ENCODE assay signal across 22 cellular contexts in genomic region chrX:40150503-40150902, GRCh38. TPM values are rescaled to one million over a fixed set of nuclear protein-coding genes. Genes with fewer than 3 reads are reported as not detected.
DNase-seq lines count a peak whose midpoint lies in the region; ATAC-seq and TF ChIP-seq lines count a peak whose summit lies in the region.
"Had no signal": no experiment of that assay in that cellular context is flagged by ENCODE, and none has a peak within 500 bp of the region (broad histone marks: within the 10 kb centered on the region; RNA-seq: fewer than 3 reads in every experiment).

No MANE protein-coding gene starts in this region.

- H2AK5ac ChIP-seq in mesenchymal stem cell (ENCODE audit: low read length, severe bottlenecking) (no peak overlapping the region), mesendoderm (ENCODE audit: low read length) (no peak overlapping the region)

- H3K9ac ChIP-seq in mesenchymal stem cell (ENCODE audit: low read length): no peak overlapping the region
- H3K9ac ChIP-seq in mesendoderm (ENCODE audit: low read length): no peak overlapping the region

- in situ Hi-C loops in Panc1 (cut with HindIII; ENCODE audit: low pct_unique_long_range_greater_than_20kb, low sequenced_read_pairs): no loop called here

- intact Hi-C loops in Panc1 (cut with micrococcal nuclease; ENCODE audit: unreplicated experiment): no loop called here

- H3K4me3 ChIP-seq in Panc1 (ENCODE audit: low read depth in 2 of 2, low read length in 2 of 2): no peak overlapping the region
- H3K4me3 ChIP-seq in mesenchymal stem cell (ENCODE audit: insufficient read depth in 1 of 2, low read depth in 1 of 2, low read length in 2 of 2): no peak overlapping the region
- no peak overlapping the region for H3K4me3 ChIP-seq in mesendoderm (ENCODE audit: low read length)
- H3K4me3 ChIP-seq: transverse colon had no signal

- CTCF ChIA-PET in Panc1 (lab: Charles Lee): interaction anchor here (0.5 kb wide), 1 partner anchor 8 kb away, joined by 3 read pairs; no protein-coding TSS in a partner anchor

- BruUV-seq in Panc1 (replicated peaks; lab: Mats Ljungman, UMichigan): no TSS peak

- H3K4me2 ChIP-seq in mesenchymal stem cell (ENCODE audit: low read length, poor library complexity, severe bottlenecking): no peak overlapping the region
- no peak overlapping the region for H3K4me2 ChIP-seq in mesendoderm (ENCODE audit: low read length)

- H3K23ac ChIP-seq in mesenchymal stem cell (ENCODE audit: low read length in 2 of 2) (peak overlapping the region in 1 of 2 experiments; percentile 9), mesendoderm (ENCODE audit: low read length) (no peak overlapping the region)

- no peaks in the 10 kb centered on the region for H3K9me3 ChIP-seq in Panc1 (ENCODE audit: control insufficient read depth, insufficient read depth, low read depth, low read length)
- no peaks in the 10 kb centered on the region for H3K9me3 ChIP-seq in mesenchymal stem cell (ENCODE audit: control insufficient read depth, low read length)
- H3K9me3 ChIP-seq: neutrophil, transverse colon had no signal

- H3K14ac ChIP-seq in mesenchymal stem cell (ENCODE audit: low read length in 2 of 2): no peak overlapping the region

- H3K79me1 ChIP-seq in mesenchymal stem cell (replicated peaks; ENCODE audit: low read length, poor library complexity, severe bottlenecking) (peaks cover 5% of the 10 kb centered on the region), mesendoderm (ENCODE audit: low read length) (no peaks in the 10 kb centered on the region)

- H3K27me3 ChIP-seq in Panc1 (ENCODE audit: control insufficient read depth, insufficient read depth, low read length) (no peaks in the 10 kb centered on the region), mesenchymal stem cell (ENCODE audit: control insufficient read depth in 1 of 2, insufficient read depth in 1 of 2, low read length in 2 of 2) (peaks cover 0 to 60% of the 10 kb centered on the region in 2 experiments), mesendoderm (ENCODE audit: insufficient read depth, low read length, poor library complexity) (peaks cover 3% of the 10 kb centered on the region)

- H2BK15ac ChIP-seq in mesenchymal stem cell (ENCODE audit: low read depth, poor library complexity, severe bottlenecking) (no peak overlapping the region), mesendoderm (replicated peaks; ENCODE audit: low read depth) (no peak overlapping the region)

- no peak overlapping the region for H2BK5ac ChIP-seq in mesenchymal stem cell (ENCODE audit: low read depth, low read length, poor library complexity, severe bottlenecking)
- H2BK5ac ChIP-seq in mesendoderm (ENCODE audit: low read length): no peak overlapping the region

- no peak overlapping the region for H4K91ac ChIP-seq in mesenchymal stem cell (ENCODE audit: low read length)

- POLR2A ChIA-PET in Panc1 (lab: Charles Lee): no interaction called here

- no peaks in the 10 kb centered on the region for H3K79me2 ChIP-seq in mesendoderm (ENCODE audit: control insufficient read depth, insufficient read depth, low read length)

- ATAC-seq in Panc1 (no peak), HG02870 (IDR thresholded peaks at IDR 0.05; ENCODE audit: unreplicated experiment) (no peak)
- ATAC-seq: activated CD8-positive, alpha-beta memory T cell treated with anti-CD3 and anti-CD28 coated beads, Interleukin-2, amount 10 ng/mL, durations not matched to agents 7 days and 5 days; Right ventricle myocardium inferior had no signal

- TF ChIP-seq CTCF in C4-2B (conservative IDR thresholded peaks at IDR 0.05) (no peak), GM20000 (IDR thresholded peaks at IDR 0.05; ENCODE audit: extremely low read depth, missing control alignments) (no peak), Panc1 (IDR thresholded peaks at IDR 0.05) (no peak)

- peak overlapping the region in 1 of 2 experiments; percentile 37 for H3K4ac ChIP-seq in mesenchymal stem cell (ENCODE audit: low read depth in 1 of 2, low read length in 2 of 2)
- H3K4ac ChIP-seq in mesendoderm (ENCODE audit: low read depth, low read length): no peak overlapping the region

- H4K8ac ChIP-seq in mesenchymal stem cell (ENCODE audit: low read length) (no peak overlapping the region), mesendoderm (ENCODE audit: low read depth, low read length) (no peak overlapping the region)

- H3K36me3 ChIP-seq in Panc1 (ENCODE audit: control insufficient read depth, insufficient read depth, low read length): no peaks in the 10 kb centered on the region
- H3K36me3 ChIP-seq in mesenchymal stem cell (ENCODE audit: control insufficient read depth in 1 of 2, insufficient read depth in 2 of 2, low read depth in 1 of 2, low read length in 2 of 2): no peaks in the 10 kb centered on the region
- no peaks in the 10 kb centered on the region for H3K36me3 ChIP-seq in mesendoderm (ENCODE audit: control insufficient read depth, insufficient read depth, low read length)
- H3K36me3 ChIP-seq: neutrophil, transverse colon had no signal

- H3K18ac ChIP-seq in mesenchymal stem cell (ENCODE audit: low read depth in 1 of 2, low read length in 2 of 2): peak overlapping the region in 1 of 2 experiments; percentile 76
- H3K18ac ChIP-seq in mesendoderm (ENCODE audit: low read length): no peak overlapping the region

- H2BK120ac ChIP-seq in mesenchymal stem cell (ENCODE audit: low read depth, low read length) (no peak overlapping the region), mesendoderm (ENCODE audit: low read depth, low read length) (no peak overlapping the region)

- peak overlapping the region in 1 of 2 experiments; percentile 78 for H2BK12ac ChIP-seq in mesenchymal stem cell (ENCODE audit: low read length in 2 of 2)

- WGBS in mesenchymal stem cell: 62% methylated on average over 6 of the region's 6 CpGs
- no CpG with 5 or more reads among the region's 6 CpGs for WGBS in mesendoderm (ENCODE audit: extremely low coverage, insufficient coverage, low lambda C conversion rate)

- H3K27ac ChIP-seq in C4-2B: peak overlapping the region; percentile 100
- H3K27ac ChIP-seq in Panc1 (ENCODE audit: low read length): peak overlapping the region; percentile 23; the same call in 1 of the 2 replicates
- no peak overlapping the region for H3K27ac ChIP-seq in mesenchymal stem cell (ENCODE audit: low read length, poor library complexity, severe bottlenecking)
- H3K27ac ChIP-seq in mesendoderm (ENCODE audit: low read depth, low read length): no peak overlapping the region
- H3K27ac ChIP-seq: neutrophil, transverse colon had no signal

- peak; percentile 17 for DNase-seq in GM20000 (ENCODE audit: low spot score)
- DNase-seq in Panc1 (ENCODE audit: low read depth, low spot score): no peak
- DNase-seq in mesenchymal stem cell: peak; percentile 39
- no peak for DNase-seq in mesendoderm
- no peak for DNase-seq in occipital lobe (lab: John Stamatoyannopoulos, UW)
- DNase-seq: activated CD4-positive, CD25-positive, alpha-beta regulatory T cell treated with anti-CD3 and anti-CD28 coated beads, Interleukin-2, amount 50 U/mL, for 72 hours; activated CD8-positive, alpha-beta memory T cell treated with anti-CD3 and anti-CD28 coated beads, Interleukin-2, amount 10 ng/mL, durations not matched to agents 7 days and 5 days; CD4-positive, alpha-beta memory T cell; central memory CD4-positive, alpha-beta T cell; effector CD4-positive, alpha-beta T cell; EL; IMR-90; NCI-H1105 treated with DMSO at 0.1 percent for 48 hours; NK-92 treated with Interleukin-12 subunit alpha and Interleukin-12 subunit beta, amount 100 ng/mL, for 24 hours; retina; stimulated activated naive CD4-positive, alpha-beta T cell treated with Interleukin-2 at 50 U/mL for 16 hours; T-helper 2 cell; transverse colon had no signal

- no peak overlapping the region for H2AFZ ChIP-seq in mesenchymal stem cell (ENCODE audit: low read depth, low read length)

- no peak overlapping the region for H4K5ac ChIP-seq in mesendoderm (ENCODE audit: low read length)

- H3K56ac ChIP-seq in mesendoderm (ENCODE audit: low read length): no peak overlapping the region

- H3K4me1 ChIP-seq in Panc1 (ENCODE audit: control insufficient read depth, insufficient read depth, low read length): peaks cover 8% of the 10 kb centered on the region
- H3K4me1 ChIP-seq in mesenchymal stem cell (ENCODE audit: control insufficient read depth, insufficient read depth, low read depth, low read length): peaks cover 50% of the 10 kb centered on the region
- peaks cover 4% of the 10 kb centered on the region for H3K4me1 ChIP-seq in mesendoderm (ENCODE audit: control insufficient read depth, low read depth, low read length)

RNA-seq across cellular contexts. Expression of gene BCOR, which starts 52.7 kb away (rescaled TPM):
- total RNA-seq in Panc1 (2021; ENCODE audit: unreplicated experiment): 48.3 TPM
- 33.8 TPM for polyA plus RNA-seq in Panc1 (2012; ENCODE audit: insufficient read length)
- polyA plus RNA-seq in mesenchymal stem cell (2013, experiment 1 of 2): 16.0 TPM
- polyA plus RNA-seq in mesenchymal stem cell (2013, experiment 2 of 2): 14.9 TPM
- polyA plus RNA-seq in mesendoderm (2013, experiment 1 of 2): 14.6 TPM
- polyA plus RNA-seq in mesendoderm (2013, experiment 2 of 2): 14.9 TPM
- 26.0 TPM for total RNA-seq in occipital lobe

Comparison
In these comparisons a context has a peak if more than half of its experiments do, and no peak if none do; other contexts are left out.
1. H3K27ac ChIP-seq: peak in C4-2B (single experiment) and Panc1 (single experiment); none in mesenchymal stem cell (single experiment) and mesendoderm (single experiment).
2. DNase-seq: peak in GM20000 (single experiment) and mesenchymal stem cell (single experiment); none in Panc1 (single experiment), mesendoderm (single experiment) and occipital lobe (single experiment).